ENCODE assay signal across 16 cellular contexts in the genomic region with DNA sequence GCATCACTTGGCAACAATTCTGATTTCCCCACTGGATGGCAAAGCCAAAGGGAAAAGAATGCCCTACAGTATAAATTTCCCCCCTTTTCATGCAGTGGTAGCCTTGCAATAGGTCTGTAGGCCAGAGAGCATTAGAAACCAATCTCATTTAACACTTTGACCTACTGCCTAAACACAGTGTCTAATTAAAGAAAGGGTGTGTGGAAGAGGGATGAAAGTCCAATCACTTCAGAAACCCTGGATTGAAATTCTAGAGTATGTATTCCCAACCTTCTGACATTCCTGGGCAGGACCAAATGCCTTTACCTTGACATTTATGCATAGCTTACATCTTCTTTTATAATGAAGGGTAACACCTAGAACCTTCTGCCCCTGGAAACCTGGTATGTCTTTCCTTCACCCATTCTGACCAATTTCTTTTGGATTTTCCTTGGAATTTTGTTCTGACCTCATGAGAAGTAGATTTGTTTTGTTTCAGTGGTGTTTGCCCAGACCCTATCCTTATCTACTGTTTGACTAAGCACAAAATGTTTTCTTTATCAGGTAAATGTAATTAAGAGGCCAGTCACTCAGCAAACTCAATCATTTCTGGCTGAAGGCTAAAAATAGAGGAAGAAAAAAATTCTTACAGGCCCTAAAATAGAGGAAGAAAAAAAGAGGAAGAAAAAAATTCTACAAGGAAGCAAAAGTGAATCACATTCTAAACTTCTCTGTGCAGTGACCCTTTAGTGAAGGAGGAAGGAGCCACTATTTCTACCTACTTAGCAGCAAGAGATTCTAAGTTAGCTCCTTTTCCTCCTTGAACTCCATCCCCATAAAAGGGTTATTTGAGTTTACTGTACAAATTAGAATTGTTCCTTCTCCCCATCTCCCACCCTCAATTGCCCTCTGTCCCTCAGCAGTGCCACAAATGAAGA.
DNase-seq lines count a peak whose midpoint lies in the region; ATAC-seq, FAIRE-seq and TF ChIP-seq lines count a peak whose summit lies in the region.
"Had no signal": no experiment of that assay in that cellular context is flagged by ENCODE, and none has a peak within 500 bp of the region (broad histone marks: within the 10 kb centered on the region; RNA-seq: fewer than 3 reads in every experiment).

No MANE protein-coding gene starts in this region.

- CTCF ChIA-PET in A673 (lab: Charles Lee) = no interaction called here

- TF ChIP-seq CTCF in A673 (conservative IDR thresholded peaks at IDR 0.05; ENCODE audit: low read depth, low read length) = no peak

- no peaks in the 10 kb centered on the region for H3K4me1 ChIP-seq in small intestine (ENCODE audit: control insufficient read depth in 2 of 2, insufficient read depth in 1 of 2, low read depth in 1 of 2, low read length in 1 of 2)
- no peaks in the 10 kb centered on the region for H3K4me1 ChIP-seq in A673 (ENCODE audit: insufficient read depth, low read length, poor library complexity, severe bottlenecking)
- H3K4me1 ChIP-seq: esophagus squamous epithelium, suprapubic skin had no signal

- intact Hi-C loops in A673 (cut with micrococcal nuclease; ENCODE audit: unreplicated experiment) = no loop called here

- peak overlapping the region; percentile 19 for H3K27ac ChIP-seq in cingulate gyrus (ENCODE audit: low read depth, low read length)
- H3K27ac ChIP-seq in small intestine (ENCODE audit: low read depth in 1 of 2, low read length in 1 of 2) = no peak overlapping the region
- H3K27ac ChIP-seq in A673 (ENCODE audit: low read depth, low read length, poor library complexity, severe bottlenecking) = no peak overlapping the region
- H3K27ac ChIP-seq: esophagus squamous epithelium, suprapubic skin had no signal

- H3K27me3 ChIP-seq in small intestine (ENCODE audit: control insufficient read depth in 2 of 2, insufficient read depth in 2 of 2, low read length in 2 of 2) = no peaks in the 10 kb centered on the region
- H3K27me3 ChIP-seq in A673 (replicated peaks; ENCODE audit: insufficient read depth, low read depth, low read length, poor library complexity) = no peaks in the 10 kb centered on the region
- H3K27me3 ChIP-seq: esophagus squamous epithelium, suprapubic skin had no signal

- H3K9me3 ChIP-seq in small intestine (ENCODE audit: control insufficient read depth, low read depth) (no peaks in the 10 kb centered on the region), A673 (ENCODE audit: low read depth, low read length, poor library complexity, severe bottlenecking) (peaks cover 40% of the 10 kb centered on the region)

- no peak for FAIRE-seq in small intestine (lab: Jason Lieb, UNC)

- H3K36me3 ChIP-seq in small intestine (ENCODE audit: control insufficient read depth in 2 of 2, insufficient read depth in 2 of 2, low read length in 2 of 2) (no peaks in the 10 kb centered on the region), A673 (ENCODE audit: insufficient read depth, low read length, poor library complexity, severe bottlenecking) (no peaks in the 10 kb centered on the region)
- H3K36me3 ChIP-seq: esophagus squamous epithelium, suprapubic skin had no signal

- DNase-seq in GF-D8 (lab: John Stamatoyannopoulos, UW) (peak; percentile 53), NOMO-1 treated with dmso at 0.1 percent for 144 hours (lab: John Stamatoyannopoulos, UW; ENCODE audit: unreplicated experiment) (peak; percentile 88), small intestine (peak; percentile 74), AG08396 (ENCODE audit: low spot score) (no peak), A673 (ENCODE audit: low spot score) (no peak)
- DNase-seq: activated B cell treated with CpG ODN at 0.5 μM for 24 hours; activated CD4-positive, alpha-beta memory T cell treated with anti-CD3 and anti-CD28 coated beads for 36 hours; activated naive CD4-positive, alpha-beta T cell treated with Interleukin-2 at 50 U/mL for 16 hours; anterior cingulate cortex; effector memory CD4-positive, alpha-beta T cell; esophagus squamous epithelium; NCI-H187; NCI-H2227 treated with DMSO at 0.1 percent for 48 hours had no signal

- no TSS peak for BruUV-seq in A673 (replicated peaks; lab: Mats Ljungman, UMichigan)

- ATAC-seq in GM19397 (IDR thresholded peaks at IDR 0.05; ENCODE audit: unreplicated experiment) = no peak

- POLR2A ChIA-PET in A673 (lab: Charles Lee; ENCODE audit: low non-redundant PET) = no interaction called here

- H3K4me3 ChIP-seq in small intestine (ENCODE audit: low read depth in 1 of 2, low read length in 2 of 2) (no peak overlapping the region), A673 (ENCODE audit: low read depth, low read length, poor library complexity, severe bottlenecking) (no peak overlapping the region)
- H3K4me3 ChIP-seq: esophagus squamous epithelium, suprapubic skin had no signal

Comparison
In these comparisons a context has a peak if more than half of its experiments do, and no peak if none do; other contexts are left out.
1. DNase-seq: peak in GF-D8 (single experiment), NOMO-1 treated with dmso at 0.1 percent for 144 hours (single experiment) and small intestine (single experiment); none in AG08396 (single experiment) and A673 (single experiment).